16 cellular contexts compared by ENCODE assay signal in genomic region chr17:70582777-70583176, GRCh38.
DNase-seq lines count a peak whose midpoint lies in the region; ATAC-seq and TF ChIP-seq lines count a peak whose summit lies in the region.
"Had no signal": no experiment of that assay in that cellular context is flagged by ENCODE, and none has a peak within 500 bp of the region (broad histone marks: within the 10 kb centered on the region; RNA-seq: fewer than 3 reads in every experiment).

No MANE protein-coding gene starts in this region.

- H2AFZ ChIP-seq in GM23338 (peak overlapping the region; percentile 70; the same call in 1 of the 2 replicates), PC-9 (0 out of 2 replicates have a peak overlapping the region, but pooled peaks have one; percentile 17), neural progenitor cell (replicated peaks) (peak overlapping the region; percentile 26)
- H2AFZ ChIP-seq: GM23248 had no signal

- H3K79me2 ChIP-seq in GM23338 (replicated peaks; ENCODE audit: insufficient read depth) (no peaks in the 10 kb centered on the region), PC-9 (ENCODE audit: low read depth) (no peaks in the 10 kb centered on the region), neural progenitor cell (ENCODE audit: low read depth) (no peaks in the 10 kb centered on the region)

- H3K9me2 ChIP-seq in GM23338 (ENCODE audit: insufficient read depth): 0 out of 2 replicates have a peak, but pooled peaks cover 4% of the 10 kb centered on the region
- H3K9me2 ChIP-seq in PC-9 (ENCODE audit: insufficient read depth): no peaks in the 10 kb centered on the region

- no peak overlapping the region for H3K9ac ChIP-seq in neural progenitor cell
- H3K9ac ChIP-seq: BLaER1 treated with 17β-estradiol and CSF1 and Interleukin-3, amounts not matched to agents 10 nM and 100 nM; GM23248 had no signal

- POLR2A ChIA-PET in HEK293 (lab: Yijun Ruan, JAX) (no interaction called here), PC-9 (lab: Charles Lee; ENCODE audit: unreplicated experiment) (no interaction called here)

- no peaks in the 10 kb centered on the region for H3F3A ChIP-seq in GM23338 (replicated peaks; ENCODE audit: low read depth)
- H3F3A ChIP-seq in PC-9 (ENCODE audit: insufficient read depth, low read depth): no peaks in the 10 kb centered on the region
- H3F3A ChIP-seq in neural progenitor cell (ENCODE audit: low read depth): no peaks in the 10 kb centered on the region

- no peaks in the 10 kb centered on the region for H3K36me3 ChIP-seq in GM23338 (ENCODE audit: insufficient read depth)
- no peaks in the 10 kb centered on the region for H3K36me3 ChIP-seq in HEK293 (ENCODE audit: control insufficient read depth in 2 of 2, insufficient read depth in 1 of 2, low read length in 2 of 2)
- no peaks in the 10 kb centered on the region for H3K36me3 ChIP-seq in PC-9 (ENCODE audit: low read depth)
- H3K36me3 ChIP-seq in neural progenitor cell: no peaks in the 10 kb centered on the region
- H3K36me3 ChIP-seq: BLaER1 treated with 17β-estradiol and CSF1 and Interleukin-3, amounts not matched to agents 10 nM and 100 nM had no signal

- intact Hi-C loops in PC-9 (cut with micrococcal nuclease; ENCODE audit: unreplicated experiment): no loop called here
- intact Hi-C loops in left colon (cut with DNase I, micrococcal nuclease): no loop called here

- H3K9me3 Mint-ChIP-seq in GM23338 (peaks cover 9% of the 10 kb centered on the region), neural progenitor cell (peaks cover 8% of the 10 kb centered on the region)
- H3K9me3 Mint-ChIP-seq: CD8-positive, alpha-beta T cell had no signal

- H3K27ac ChIP-seq in GM23338 (ENCODE audit: low read depth) (no peak overlapping the region), HEK293 (ENCODE audit: extremely low read depth, low read depth, low read length) (no peak overlapping the region), PC-9 (no peak overlapping the region), neural progenitor cell (no peak overlapping the region)
- H3K27ac ChIP-seq: BLaER1 treated with 17β-estradiol and CSF1 and Interleukin-3, amounts not matched to agents 10 nM and 100 nM; GM23248 had no signal

- H4K20me1 ChIP-seq in GM23338 (replicated peaks; ENCODE audit: insufficient read depth) (no peaks in the 10 kb centered on the region), PC-9 (ENCODE audit: insufficient read depth) (no peaks in the 10 kb centered on the region), neural progenitor cell (ENCODE audit: low read depth) (no peaks in the 10 kb centered on the region)
- H4K20me1 ChIP-seq: BLaER1 treated with 17β-estradiol and CSF1 and Interleukin-3, amounts not matched to agents 10 nM and 100 nM had no signal

- no peak for TF ChIP-seq CTCF in GM23338 (conservative IDR thresholded peaks at IDR 0.05; ENCODE audit: low read depth in 2 of 2)
- no peak for TF ChIP-seq CTCF in HEK293 (tag by site-specific recombination; IDR thresholded peaks at IDR 0.05)
- no peak for TF ChIP-seq CTCF in PC-9 (conservative IDR thresholded peaks at IDR 0.05)
- TF ChIP-seq CTCF in neural progenitor cell (IDR thresholded peaks at IDR 0.05): no peak

- H3K27me3 ChIP-seq in GM23338 (ENCODE audit: insufficient read depth): no peaks in the 10 kb centered on the region
- H3K27me3 ChIP-seq in PC-9 (ENCODE audit: insufficient read depth, low read depth): no peaks in the 10 kb centered on the region
- no peaks in the 10 kb centered on the region for H3K27me3 ChIP-seq in neural progenitor cell
- H3K27me3 ChIP-seq: BLaER1 treated with 17β-estradiol and CSF1 and Interleukin-3, amounts not matched to agents 10 nM and 100 nM had no signal

- no peak overlapping the region for H3K4me2 ChIP-seq in GM23338
- no peak overlapping the region for H3K4me2 ChIP-seq in PC-9
- no peak overlapping the region for H3K4me2 ChIP-seq in neural progenitor cell
- H3K4me2 ChIP-seq: BLaER1 treated with 17β-estradiol and CSF1 and Interleukin-3, amounts not matched to agents 10 nM and 100 nM had no signal

- no peak overlapping the region for H3K4me3 Mint-ChIP-seq in GM23338
- no peak overlapping the region for H3K4me3 Mint-ChIP-seq in neural progenitor cell
- H3K4me3 Mint-ChIP-seq: B cell; CD8-positive, alpha-beta T cell; H9 had no signal

- peaks cover 3% of the 10 kb centered on the region for H3K9me3 ChIP-seq in HEK293 (ENCODE audit: control insufficient read depth, insufficient read depth, low read depth, low read length)
- H3K9me3 ChIP-seq in PC-9 (ENCODE audit: insufficient read depth, low read depth): no peaks in the 10 kb centered on the region
- H3K9me3 ChIP-seq in neural progenitor cell (ENCODE audit: low read depth): no peaks in the 10 kb centered on the region

- CTCF ChIA-PET in HEK293 (lab: Yijun Ruan, JAX) (interaction anchor here (0.9 kb wide), 1 partner anchor 21 kb away, joined by 3 read pairs; no protein-coding TSS in a partner anchor), PC-9 (lab: Charles Lee) (no interaction called here)

- H3K36me3 Mint-ChIP-seq in GM23338 (ENCODE audit: low read depth): peaks cover 8% of the 10 kb centered on the region
- no peaks in the 10 kb centered on the region for H3K36me3 Mint-ChIP-seq in neural progenitor cell
- H3K36me3 Mint-ChIP-seq: CD8-positive, alpha-beta T cell had no signal

- DNase-seq in GM23338 (ENCODE audit: low spot score) (no peak), PC-9 (no peak), neural progenitor cell (ENCODE audit: low spot score) (peak; percentile 3), left colon (no peak)
- DNase-seq: Calu3; CD8-positive, alpha-beta T cell; DND-41; EL; GM23248; H9 had no signal

- H3K4me1 Mint-ChIP-seq in GM23338 (no peaks in the 10 kb centered on the region; the same call in 1 of the 3 replicates), neural progenitor cell (peaks cover 6% of the 10 kb centered on the region)
- H3K4me1 Mint-ChIP-seq: B cell had no signal

- H3K27me3 Mint-ChIP-seq in GM23338 (ENCODE audit: insufficient read depth, low read depth, poor library complexity) (peaks cover 2% of the 10 kb centered on the region), neural progenitor cell (ENCODE audit: insufficient read depth, low read depth) (no peaks in the 10 kb centered on the region)
- H3K27me3 Mint-ChIP-seq: B cell had no signal

- peak; percentile 50 for ATAC-seq in GM23338
- no peak for ATAC-seq in GM21786 (IDR thresholded peaks at IDR 0.05; ENCODE audit: unreplicated experiment)
- ATAC-seq in GM19328 (IDR thresholded peaks at IDR 0.05; ENCODE audit: unreplicated experiment): no peak
- ATAC-seq in left colon: no peak
- ATAC-seq: CD8-positive, alpha-beta T cell; GM12878 had no signal

- BruUV-seq in PC-9 (replicated peaks; lab: Mats Ljungman, UMichigan): no TSS peak

- H3K4me1 ChIP-seq in GM23338 (ENCODE audit: insufficient read depth) (no peaks in the 10 kb centered on the region), HEK293 (ENCODE audit: control insufficient read depth, insufficient read depth, low read length) (no peaks in the 10 kb centered on the region), PC-9 (replicated peaks; ENCODE audit: insufficient read depth) (no peaks in the 10 kb centered on the region), neural progenitor cell (peaks cover 2% of the 10 kb centered on the region)
- H3K4me1 ChIP-seq: BLaER1 treated with 17β-estradiol and CSF1 and Interleukin-3, amounts not matched to agents 10 nM and 100 nM had no signal

- H3K27ac Mint-ChIP-seq in GM23338 (no peak overlapping the region), neural progenitor cell (no peak overlapping the region)
- H3K27ac Mint-ChIP-seq: B cell; CD8-positive, alpha-beta T cell had no signal

- H3K4me3 ChIP-seq in GM23338 (no peak overlapping the region), HEK293 (ENCODE audit: low read depth, low read length) (no peak overlapping the region), PC-9 (no peak overlapping the region), neural progenitor cell (no peak overlapping the region)
- H3K4me3 ChIP-seq: BLaER1 treated with 17β-estradiol and CSF1 and Interleukin-3, amounts not matched to agents 10 nM and 100 nM; GM12878; GM23248 had no signal

TF ChIP-seq in GM23338, 12 proteins besides CTCF, POLR2A, EP300 and RAD21 (continues in another document):
- no peak for TF ChIP-seq ZNF114 (CRISPR knock-in tag; IDR thresholded peaks at IDR 0.05)
- TF ChIP-seq EZH2 (IDR thresholded peaks at IDR 0.05; ENCODE audit: low read depth, unreplicated experiment): no peak
- no peak for TF ChIP-seq ETS1 (IDR thresholded peaks at IDR 0.05)
- TF ChIP-seq JUNB (IDR thresholded peaks at IDR 0.05; ENCODE audit: unreplicated experiment): no peak

TF ChIP-seq in HEK293, 187 proteins besides CTCF, POLR2A, EP300 and RAD21:
- TF ChIP-seq ZNF404 (tag by site-specific recombination; IDR thresholded peaks at IDR 0.05) (no peak), EGR2 (tag by site-specific recombination; IDR thresholded peaks at IDR 0.05; ENCODE audit: low read depth) (0 out of 2 replicates have a peak, but pooled peaks have one; percentile 8)

Comparison
In these comparisons a context has a peak if more than half of its experiments do, and no peak if none do; other contexts are left out.
1. H2AFZ ChIP-seq: peak in every context shown above with its lines; median percentile 70 in GM23338; 26 in neural progenitor cell; 17 in PC-9.